12 cellular contexts compared by ENCODE assay signal in genomic region chr7:40916811-40917210, GRCh38.
A peak's percentile ranks its signal among the peaks of the same experiment; 100 is the strongest.
DNase-seq lines count a peak whose midpoint lies in the region; ATAC-seq and TF ChIP-seq lines count a peak whose summit lies in the region.
"Had no signal": no experiment of that assay in that cellular context is flagged by ENCODE, and none has a peak within 500 bp of the region (broad histone marks: within the 10 kb centered on the region; RNA-seq: fewer than 3 reads in every experiment).

No MANE protein-coding gene starts in this region.

- no peak for TF ChIP-seq CTCF in IMR-90 (conservative IDR thresholded peaks at IDR 0.05; ENCODE audit: low read depth, low read length)
- TF ChIP-seq CTCF in choroid plexus epithelial cell (conservative IDR thresholded peaks at IDR 0.05; ENCODE audit: low read depth, low read length), result no peak
- TF ChIP-seq CTCF in smooth muscle cell (IDR thresholded peaks at IDR 0.05; ENCODE audit: borderline replicate concordance, insufficient read depth, poor library complexity, severe bottlenecking), result no peak

- H3K79me1 ChIP-seq in IMR-90 (ENCODE audit: low read depth in 1 of 2, low read length in 2 of 2), result 0 out of 4 replicates have a peak, but pooled peaks cover 0 to 4% of the 10 kb centered on the region in 2 experiments

- H3K9me1 ChIP-seq in IMR-90 (ENCODE audit: insufficient read depth, low read length), result peaks cover 4% of the 10 kb centered on the region

- intact Hi-C loops in IMR-90 (cut with micrococcal nuclease), result no loop called here

- no peaks in the 10 kb centered on the region for H3K27me3 ChIP-seq in IMR-90 (ENCODE audit: control insufficient read depth, insufficient read depth, low read length)
- H3K27me3 ChIP-seq in smooth muscle cell (ENCODE audit: low read depth), result no peaks in the 10 kb centered on the region
- H3K27me3 ChIP-seq: BLaER1 treated with 17β-estradiol and CSF1 and Interleukin-3, amounts not matched to agents 10 nM and 100 nM had no signal

- H3K9ac ChIP-seq in IMR-90 (ENCODE audit: low read depth, low read length) (no peak overlapping the region), smooth muscle cell (ENCODE audit: low read depth) (no peak overlapping the region)
- H3K9ac ChIP-seq: BLaER1 treated with 17β-estradiol and CSF1 and Interleukin-3, amounts not matched to agents 10 nM and 100 nM had no signal

- POLR2A ChIA-PET in IMR-90 (lab: Charles Lee; ENCODE audit: unreplicated experiment), result no interaction called here

- H2BK20ac ChIP-seq in IMR-90 (ENCODE audit: low read depth, low read length), result peak overlapping the region; percentile 51; the same call in 1 of the 2 replicates

- H3F3A ChIP-seq in smooth muscle cell (ENCODE audit: low read depth), result peaks cover 5% of the 10 kb centered on the region

- H3K56ac ChIP-seq in IMR-90 (ENCODE audit: extremely low read depth, insufficient read depth, low read length), result no peak overlapping the region

- CTCF ChIA-PET in IMR-90 (lab: Yijun Ruan, JAX), result interaction anchor here (0.9 to 1.7 kb wide), 2 partner anchors 153 to 788 kb away, joined by 3 to 7 read pairs; no protein-coding TSS in a partner anchor

- peak overlapping the region; percentile 29; the same call in 1 of the 3 replicates for H2BK15ac ChIP-seq in IMR-90 (ENCODE audit: low read depth, low read length)

- peaks cover 9% of the 10 kb centered on the region for H3K4me1 ChIP-seq in IMR-90 (ENCODE audit: control insufficient read depth, insufficient read depth, low read length)
- H3K4me1 ChIP-seq in smooth muscle cell (ENCODE audit: low read depth), result peaks cover 4% of the 10 kb centered on the region
- H3K4me1 ChIP-seq: BLaER1 treated with 17β-estradiol and CSF1 and Interleukin-3, amounts not matched to agents 10 nM and 100 nM had no signal

- H3K14ac ChIP-seq in IMR-90 (replicated peaks; ENCODE audit: low read depth, low read length), result 0 out of 2 replicates have a peak overlapping the region, but pooled peaks have one; percentile 20

- 0 out of 2 replicates have a peak overlapping the region, but pooled peaks have one; percentile 41 for H3K4ac ChIP-seq in IMR-90 (ENCODE audit: low read depth, low read length)

- TF ChIP-seq POLR2A in IMR-90 (IDR thresholded peaks at IDR 0.05; ENCODE audit: low read depth, low read length), result no peak

- no peaks in the 10 kb centered on the region for H3K9me3 ChIP-seq in IMR-90 (ENCODE audit: control insufficient read depth, insufficient read depth, low read length)
- no peaks in the 10 kb centered on the region for H3K9me3 ChIP-seq in smooth muscle cell (replicated peaks; ENCODE audit: low read depth)
- H3K9me3 ChIP-seq: BLaER1 treated with 17β-estradiol and CSF1 and Interleukin-3, amounts not matched to agents 10 nM and 100 nM had no signal

- H2BK5ac ChIP-seq in IMR-90 (ENCODE audit: low read depth, low read length, poor library complexity, severe bottlenecking), result no peak overlapping the region

- in situ Hi-C loops in IMR-90 (cut with MboI; ENCODE audit: low sequenced_read_pairs), result no loop called here

- H3K4me2 ChIP-seq in IMR-90 (ENCODE audit: low read depth, low read length) (no peak overlapping the region), smooth muscle cell (peak overlapping the region; percentile 40)
- H3K4me2 ChIP-seq: BLaER1 treated with 17β-estradiol and CSF1 and Interleukin-3, amounts not matched to agents 10 nM and 100 nM had no signal

- dilution Hi-C loops in IMR-90 (cut with HindIII; ENCODE audit: low sequenced_read_pairs, unreplicated experiment), result no loop called here

- H4K5ac ChIP-seq in IMR-90 (ENCODE audit: low read depth, low read length), result peak overlapping the region; percentile 35; the same call in 1 of the 2 replicates

- H2BK120ac ChIP-seq in IMR-90 (ENCODE audit: low read depth, low read length), result peak overlapping the region; percentile 70

- DNase-seq in IMR-90 (peak; percentile 20), choroid plexus epithelial cell (ENCODE audit: low read depth) (peak; percentile 31), kidney glomerular epithelial cell (lab: John Stamatoyannopoulos, UW) (peak; percentile 21), smooth muscle cell (lab: John Stamatoyannopoulos, UW; ENCODE audit: unreplicated experiment) (no peak), midbrain (lab: John Stamatoyannopoulos, UW) (no peak), pons (ENCODE audit: low spot score) (no peak), HCEC 1CT (no peak)
- DNase-seq: 8988T; CD4-positive, CD25-positive, alpha-beta regulatory T cell; DMS53 had no signal

- no peak for TF ChIP-seq RAD21 in IMR-90 (IDR thresholded peaks at IDR 0.05; ENCODE audit: low read length)

- H3K23ac ChIP-seq in IMR-90 (ENCODE audit: low read depth, low read length), result no peak overlapping the region

- H3K18ac ChIP-seq in IMR-90 (ENCODE audit: low read depth, low read length), result no peak overlapping the region

- H2AK9ac ChIP-seq in IMR-90 (replicated peaks; ENCODE audit: low read depth, low read length, poor library complexity), result no peak overlapping the region

- no peak overlapping the region; the same call in 1 of the 2 replicates for H4K91ac ChIP-seq in IMR-90 (ENCODE audit: insufficient read depth, low read depth, low read length)

- ATAC-seq in IMR-90 (ENCODE audit: low read depth), result no peak
- ATAC-seq: HCT116 had no signal

- H3K36me3 ChIP-seq in IMR-90 (ENCODE audit: control insufficient read depth, insufficient read depth, low read length) (no peaks in the 10 kb centered on the region), smooth muscle cell (ENCODE audit: low read depth) (no peaks in the 10 kb centered on the region)
- H3K36me3 ChIP-seq: BLaER1 treated with 17β-estradiol and CSF1 and Interleukin-3, amounts not matched to agents 10 nM and 100 nM had no signal

- H4K20me1 ChIP-seq in IMR-90 (ENCODE audit: insufficient read depth, low read length) (no peaks in the 10 kb centered on the region), smooth muscle cell (ENCODE audit: low read depth) (no peaks in the 10 kb centered on the region)
- H4K20me1 ChIP-seq: BLaER1 treated with 17β-estradiol and CSF1 and Interleukin-3, amounts not matched to agents 10 nM and 100 nM had no signal

- no peak overlapping the region for H2AFZ ChIP-seq in IMR-90 (replicated peaks; ENCODE audit: low read length, poor library complexity)
- H2AFZ ChIP-seq in smooth muscle cell (ENCODE audit: low read depth), result no peak overlapping the region

- H3K79me2 ChIP-seq in smooth muscle cell (ENCODE audit: low read depth), result no peaks in the 10 kb centered on the region

- no peak overlapping the region for H2AK5ac ChIP-seq in IMR-90 (ENCODE audit: low read depth, low read length)

- H3K4me3 ChIP-seq in IMR-90 (ENCODE audit: insufficient read depth, low read depth, low read length) (no peak overlapping the region), choroid plexus epithelial cell (ENCODE audit: low read depth, low read length) (no peak overlapping the region), smooth muscle cell (no peak overlapping the region)
- H3K4me3 ChIP-seq: BLaER1 treated with 17β-estradiol and CSF1 and Interleukin-3, amounts not matched to agents 10 nM and 100 nM had no signal

- no peak overlapping the region for H3K27ac ChIP-seq in IMR-90 (ENCODE audit: insufficient read depth, low read length)
- H3K27ac ChIP-seq in smooth muscle cell (ENCODE audit: low read depth), result peak overlapping the region; percentile 96
- H3K27ac ChIP-seq: BLaER1 treated with 17β-estradiol and CSF1 and Interleukin-3, amounts not matched to agents 10 nM and 100 nM had no signal

- no TSS peak for BruUV-seq in IMR-90 (replicated peaks; lab: Mats Ljungman, UMichigan)

- no peak overlapping the region for H4K8ac ChIP-seq in IMR-90 (ENCODE audit: low read depth in 2 of 2, low read length in 2 of 2)

- WGBS in IMR-90 (ENCODE audit: extremely low coverage in 2 of 2, insufficient read length in 1 of 2), 2 experiments, result no CpG with 5 or more reads among the region's 2 CpGs
- 43% methylated on average over 2 of the region's 2 CpGs for WGBS in smooth muscle cell (ENCODE audit: low lambda C conversion rate)

TF ChIP-seq in IMR-90, 13 proteins besides CTCF, POLR2A, EP300 and RAD21:
- no peak for TF ChIP-seq RCOR1 (IDR thresholded peaks at IDR 0.05; ENCODE audit: insufficient replicate concordance, low read length)
- TF ChIP-seq ELK1 (IDR thresholded peaks at IDR 0.05; ENCODE audit: borderline replicate concordance, low read depth, low read length), result no peak
- TF ChIP-seq RFX5 (IDR thresholded peaks at IDR 0.05; ENCODE audit: low read depth, low read length), result no peak
- no peak for TF ChIP-seq BHLHE40 (IDR thresholded peaks at IDR 0.05; ENCODE audit: low read depth, low read length)
- no peak for TF ChIP-seq CEBPB (IDR thresholded peaks at IDR 0.05; ENCODE audit: low read depth, low read length)

Comparison
In these comparisons a context has a peak if more than half of its experiments do, and no peak if none do; other contexts are left out.
1. DNase-seq: peak in IMR-90 (single experiment), choroid plexus epithelial cell (single experiment) and kidney glomerular epithelial cell (single experiment); none in smooth muscle cell (single experiment), midbrain (single experiment), pons (single experiment) and HCEC 1CT (single experiment).